ENCODE assay signal across 8 cellular contexts in genomic region chr5:151155777-151156731, GRCh38. TPM values are rescaled to one million over a fixed set of nuclear protein-coding genes. Genes with fewer than 3 reads are reported as not detected.
DNase-seq lines count a peak whose midpoint lies in the region; ATAC-seq and TF ChIP-seq lines count a peak whose summit lies in the region.

No MANE protein-coding gene starts in this region.

- TF ChIP-seq CTCF in WI38 (IDR thresholded peaks at IDR 0.05; ENCODE audit: low read depth, low read length) (no peak), fibroblast of pulmonary artery (IDR thresholded peaks at IDR 0.05; ENCODE audit: low read length, missing control alignments) (no peak), osteocyte (IDR thresholded peaks at IDR 0.05) (peak; percentile 15)

- peaks cover 2% of the 10 kb centered on the region for H3K27me3 Mint-ChIP-seq in osteocyte (ENCODE audit: unreplicated experiment)

- H3K36me3 Mint-ChIP-seq in osteocyte (ENCODE audit: unreplicated experiment), result no peaks in the 10 kb centered on the region

- H3K4me3 ChIP-seq in WI38 (ENCODE audit: low read depth, low read length), result peak overlapping the region; percentile 79
- peak overlapping the region; percentile 92 for H3K4me3 ChIP-seq in fibroblast of pulmonary artery (replicated peaks; ENCODE audit: low read depth, low read length)

- DNase-seq in AG08395 (ENCODE audit: low spot score) (peak; percentile 70), HT1080 (ENCODE audit: low read depth) (peak; percentile 66), fibroblast of pulmonary artery (ENCODE audit: low read depth) (peak; percentile 71), osteocyte (ENCODE audit: extremely low spot score, unreplicated experiment) (no peak), NCI-H146 (lab: John Stamatoyannopoulos, UW) (no peak), NCI-H526 (lab: John Stamatoyannopoulos, UW) (no peak)

- H3K4me1 Mint-ChIP-seq in osteocyte (ENCODE audit: unreplicated experiment), result peaks cover 53% of the 10 kb centered on the region

- H3K4me3 Mint-ChIP-seq in osteocyte (ENCODE audit: unreplicated experiment), result peak overlapping the region; percentile 86

- H3K9me3 Mint-ChIP-seq in osteocyte (ENCODE audit: unreplicated experiment), result no peaks in the 10 kb centered on the region

- peak; percentile 28 for ATAC-seq in GM18867 (IDR thresholded peaks at IDR 0.05; ENCODE audit: unreplicated experiment)

- peak overlapping the region; percentile 91 for H3K27ac Mint-ChIP-seq in osteocyte (ENCODE audit: unreplicated experiment)

RNA-seq across cellular contexts. Expression of gene ANXA6, which starts 1.5 kb away (rescaled TPM):
- 142 and 152 TPM in 2 replicates for total RNA-seq in HT1080 (2014; rRNA removed; shearing (Covaris generic))
- polyA plus RNA-seq in HT1080 (2015; cell fraction: cytosol; rRNA removed), result 99.5 and 102 TPM in 2 replicates
- 167 and 170 TPM in 2 replicates for polyA plus RNA-seq in HT1080 (2015; cell fraction: nucleus; rRNA removed)
- total RNA-seq in osteocyte, result 245 and 254 TPM in 2 replicates

Comparison
In these comparisons a context has a peak if more than half of its experiments do, and no peak if none do; other contexts are left out.
1. DNase-seq: peak in AG08395 (single experiment), HT1080 (single experiment) and fibroblast of pulmonary artery (single experiment); none in osteocyte (single experiment), NCI-H146 (single experiment) and NCI-H526 (0 of 2).